In the genomic region with DNA sequence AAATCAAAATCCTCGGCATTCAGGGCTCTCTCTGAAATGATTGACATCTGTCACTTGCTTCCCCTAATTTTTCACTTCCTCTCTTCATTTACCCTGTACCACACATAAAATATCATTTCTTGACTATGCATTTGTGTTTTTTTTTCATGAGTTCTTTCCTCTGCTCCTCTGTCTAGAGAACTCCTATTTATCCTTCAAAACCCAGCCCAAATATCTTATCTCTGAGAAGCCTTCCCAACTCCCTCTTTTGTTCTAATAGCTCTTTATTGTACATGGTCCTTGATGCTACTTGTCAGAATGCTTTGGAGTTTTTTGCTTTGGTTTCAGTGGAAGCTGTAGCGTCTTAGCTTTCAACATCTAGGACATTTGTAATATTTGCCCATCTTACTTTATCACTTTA, we compare ENCODE assay signal across 26 cellular contexts.
"Had no signal": no experiment of that assay in that cellular context is flagged by ENCODE, and none has a peak within 500 bp of the region (broad histone marks: within the 10 kb centered on the region; RNA-seq: fewer than 3 reads in every experiment).

No MANE protein-coding gene starts in this region.

- ATAC-seq: effector memory CD8-positive, alpha-beta T cell; esophagus mucosa; foreskin keratinocyte; gastrocnemius medialis; gastroesophageal sphincter; heart left ventricle; heart right ventricle had no signal

- H3K9me3 Mint-ChIP-seq: dendritic cell treated with granulocyte-macrophage colony-stimulating factor and Interleukin-4, amounts not matched to agents 40 ng/mL and 50 ng/mL, for 4 days; endodermal cell had no signal

- H3K4me3 ChIP-seq: colonic mucosa, coronary artery, dorsolateral prefrontal cortex, esophagus muscularis mucosa, esophagus squamous epithelium, gastrocnemius medialis, gastroesophageal sphincter, heart left ventricle, heart right ventricle, hepatocyte had no signal

- H3K27me3 ChIP-seq: colonic mucosa, esophagus muscularis mucosa, esophagus squamous epithelium, gastrocnemius medialis, gastroesophageal sphincter, hepatocyte had no signal

- H3K4me2 ChIP-seq: hepatocyte had no signal

- H3K27ac Mint-ChIP-seq: dendritic cell treated with granulocyte-macrophage colony-stimulating factor and Interleukin-4, amounts not matched to agents 40 ng/mL and 50 ng/mL, for 4 days; effector memory CD8-positive, alpha-beta T cell; endodermal cell had no signal

- H3K4me3 Mint-ChIP-seq: dendritic cell treated with granulocyte-macrophage colony-stimulating factor and Interleukin-4, amounts not matched to agents 40 ng/mL and 50 ng/mL, for 4 days; effector memory CD8-positive, alpha-beta T cell; endodermal cell had no signal

- H3K36me3 ChIP-seq: colonic mucosa, esophagus muscularis mucosa, esophagus squamous epithelium, gastrocnemius medialis, gastroesophageal sphincter, heart left ventricle, heart right ventricle had no signal

- H3K27ac ChIP-seq: colonic mucosa, coronary artery, dorsolateral prefrontal cortex, epithelial cell of prostate, esophagus muscularis mucosa, esophagus squamous epithelium, foreskin keratinocyte, gastrocnemius medialis, gastroesophageal sphincter, heart left ventricle, heart right ventricle, hepatocyte had no signal

- DNase-seq: colonic mucosa; cortex of kidney; dermis blood vessel endothelial cell; dorsolateral prefrontal cortex; effector CD4-positive, alpha-beta T cell; effector CD8-positive, alpha-beta T cell; effector memory CD4-positive, alpha-beta T cell; effector memory CD8-positive, alpha-beta T cell; endodermal cell; erythroblast; esophagus squamous epithelium; foreskin fibroblast; foreskin keratinocyte; foreskin melanocyte; gastrocnemius medialis; glutamatergic neuron; head of caudate nucleus; heart left ventricle; heart right ventricle had no signal

- H3K79me2 ChIP-seq: hepatocyte had no signal

- H3K4me1 ChIP-seq: colonic mucosa, esophagus muscularis mucosa, esophagus squamous epithelium, foreskin keratinocyte, gastrocnemius medialis, gastroesophageal sphincter, heart left ventricle, heart right ventricle had no signal

- H3K9me3 ChIP-seq: colonic mucosa, esophagus muscularis mucosa, esophagus squamous epithelium, gastrocnemius medialis, gastroesophageal sphincter, heart left ventricle, heart right ventricle had no signal

- H3K4me1 Mint-ChIP-seq: endodermal cell had no signal

- H2AFZ ChIP-seq: hepatocyte had no signal
